13 cellular contexts compared by ENCODE assay signal in the genomic region with DNA sequence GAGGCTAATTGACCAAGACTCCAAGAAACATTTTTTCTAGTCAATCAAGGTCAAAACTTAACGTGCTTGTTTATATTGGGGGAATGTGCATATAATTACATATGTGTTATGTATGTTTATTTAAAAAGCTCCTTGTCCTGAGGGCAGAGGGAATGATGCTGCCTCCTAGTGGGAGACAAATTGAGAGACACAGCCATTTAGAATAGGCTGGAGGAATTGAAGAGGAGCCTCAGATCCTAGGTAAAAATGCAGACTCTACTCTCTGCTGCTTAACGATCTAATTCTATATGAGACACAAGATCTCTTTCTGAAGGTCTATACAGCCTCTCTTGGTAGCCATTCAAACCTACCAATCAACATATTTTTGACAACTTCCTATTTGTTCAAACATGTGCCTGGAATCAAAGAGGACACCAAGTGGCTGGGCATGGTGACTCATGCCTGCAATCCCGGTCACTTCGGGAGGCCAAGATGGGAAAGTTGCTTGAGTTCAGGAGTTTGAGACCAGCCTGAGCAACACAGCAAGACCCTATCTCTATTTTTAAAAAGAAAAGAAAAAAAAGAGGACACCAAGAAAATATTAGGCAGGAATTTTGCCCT.
A peak's percentile ranks its signal among the peaks of the same experiment; 100 is the strongest.
DNase-seq lines count a peak whose midpoint lies in the region; ATAC-seq, FAIRE-seq and TF ChIP-seq lines count a peak whose summit lies in the region.
"Had no signal": no experiment of that assay in that cellular context is flagged by ENCODE, and none has a peak within 500 bp of the region (broad histone marks: within the 10 kb centered on the region; RNA-seq: fewer than 3 reads in every experiment).

No MANE protein-coding gene starts in this region.

- H3K27ac ChIP-seq in fibroblast of lung (ENCODE audit: insufficient read depth, low read length) (no peak overlapping the region), gastrocnemius medialis (peak overlapping the region; percentile 64 to 83 (median 74))
- H3K27ac ChIP-seq: SK-N-MC had no signal

- no peak for TF ChIP-seq POLR2A in gastrocnemius medialis (IDR thresholded peaks at IDR 0.05)

- intact Hi-C loops in gastrocnemius medialis (cut with DNase I; ENCODE audit: low total_unique reads), result no loop called here

- H3K9ac ChIP-seq in fibroblast of lung (ENCODE audit: insufficient read depth, low read length), result no peak overlapping the region

- H3K27ac Mint-ChIP-seq in stimulated activated effector memory CD8-positive, alpha-beta T cell treated with anti-CD3 and anti-CD28 coated beads, Interleukin-12 subunit alpha, Interleukin-12 subunit beta, amount 100 ng/mL, for 72 hours, result no peak overlapping the region
- H3K27ac Mint-ChIP-seq: naive B cell had no signal

- TF ChIP-seq CTCF in GM12864 (IDR thresholded peaks at IDR 0.05; ENCODE audit: low read depth, low read length, missing control alignments) (peak; percentile 40), fibroblast of lung (conservative IDR thresholded peaks at IDR 0.05 in 1 of 2, IDR thresholded peaks at IDR 0.05 in 1 of 2; ENCODE audit: low read depth in 1 of 2, low read length in 2 of 2) (peak; percentile 24 to 40), gastrocnemius medialis (IDR thresholded peaks at IDR 0.05 in 4 of 5, conservative IDR thresholded peaks at IDR 0.05 in 1 of 5) (peak in 3 of 5 experiments; percentile 19 to 36 (median 27))

- H3K4me1 ChIP-seq in fibroblast of lung (ENCODE audit: control insufficient read depth, extremely low read depth, insufficient read depth, low read length), result no peaks in the 10 kb centered on the region
- H3K4me1 ChIP-seq in gastrocnemius medialis, result peaks cover 21 to 35% of the 10 kb centered on the region in 2 donors

- H3K4me3 ChIP-seq in GM12864 (ENCODE audit: low read depth, low read length), result no peak overlapping the region
- H3K4me3 ChIP-seq in fibroblast of lung (replicated peaks in 1 of 4; ENCODE audit: control extremely low read depth in 1 of 4, insufficient read depth in 1 of 4, low read depth in 3 of 4, low read length in 4 of 4), result no peak overlapping the region
- no peak overlapping the region for H3K4me3 ChIP-seq in gastrocnemius medialis
- H3K4me3 ChIP-seq: SK-N-MC had no signal

- no peaks in the 10 kb centered on the region for H3K9me3 ChIP-seq in fibroblast of lung (ENCODE audit: control insufficient read depth, insufficient read depth, low read depth, low read length)
- no peaks in the 10 kb centered on the region for H3K9me3 ChIP-seq in gastrocnemius medialis

- no peaks in the 10 kb centered on the region for H4K20me1 ChIP-seq in fibroblast of lung (ENCODE audit: control insufficient read depth, extremely low read depth, insufficient read depth, low read length)

- H3K79me2 ChIP-seq in fibroblast of lung (ENCODE audit: control insufficient read depth, insufficient read depth, low read length), result no peaks in the 10 kb centered on the region

- no peak overlapping the region for H2AFZ ChIP-seq in fibroblast of lung (ENCODE audit: low read length)

- H3K36me3 ChIP-seq in fibroblast of lung (ENCODE audit: control insufficient read depth, insufficient read depth, low read length) (no peaks in the 10 kb centered on the region), gastrocnemius medialis (no peaks in the 10 kb centered on the region)

- DNase-seq in GM12864 (ENCODE audit: low read depth) (no peak), NCI-H69 (lab: John Stamatoyannopoulos, UW) (peak; percentile 56), fibroblast of lung (ENCODE audit: low read depth in 2 of 2) (peak in 1 of 2 donors; percentile 32), gastrocnemius medialis (peak in 1 of 2 donors; percentile 36), NCI-H2196 treated with DMSO at 0.1 percent for 48 hours (lab: John Stamatoyannopoulos, UW; ENCODE audit: unreplicated experiment) (no peak), RCC 7860 (ENCODE audit: low spot score) (no peak)
- DNase-seq in stimulated activated effector memory CD8-positive, alpha-beta T cell treated with anti-CD3 and anti-CD28 coated beads, Interleukin-12 subunit alpha, Interleukin-12 subunit beta, amount 100 ng/mL, for 72 hours (ENCODE audit: low spot score in 2 of 2), result no peak
- DNase-seq: activated T-cell treated with anti-CD3 and anti-CD28 coated beads, Interleukin-2, amount 50 U/mL, for 4 hours; naive B cell had no signal

- in situ Hi-C loops in gastrocnemius medialis (cut with MboI; ENCODE audit: low sequenced_read_pairs in 4 of 4), result loop anchor here in 2 of 4 donors (10.0 kb wide), 1 partner anchor 53 kb away; no protein-coding TSS in a partner anchor

- no peaks in the 10 kb centered on the region for H3K27me3 ChIP-seq in fibroblast of lung (ENCODE audit: control insufficient read depth, insufficient read depth, low read length)
- no peaks in the 10 kb centered on the region for H3K27me3 ChIP-seq in gastrocnemius medialis

- no peaks in the 10 kb centered on the region for H3K36me3 Mint-ChIP-seq in stimulated activated effector memory CD8-positive, alpha-beta T cell treated with anti-CD3 and anti-CD28 coated beads, Interleukin-12 subunit alpha, Interleukin-12 subunit beta, amount 100 ng/mL, for 72 hours
- H3K36me3 Mint-ChIP-seq: naive B cell had no signal

- H3K4me3 Mint-ChIP-seq in stimulated activated effector memory CD8-positive, alpha-beta T cell treated with anti-CD3 and anti-CD28 coated beads, Interleukin-12 subunit alpha, Interleukin-12 subunit beta, amount 100 ng/mL, for 72 hours, result no peak overlapping the region
- H3K4me3 Mint-ChIP-seq: activated T-cell treated with anti-CD3 and anti-CD28 coated beads, Interleukin-2, amount 50 U/mL, for 4 hours; naive B cell had no signal

- no peaks in the 10 kb centered on the region for H3K9me3 Mint-ChIP-seq in stimulated activated effector memory CD8-positive, alpha-beta T cell treated with anti-CD3 and anti-CD28 coated beads, Interleukin-12 subunit alpha, Interleukin-12 subunit beta, amount 100 ng/mL, for 72 hours
- H3K9me3 Mint-ChIP-seq: activated T-cell treated with anti-CD3 and anti-CD28 coated beads, Interleukin-2, amount 50 U/mL, for 4 hours; naive B cell had no signal

- no peak for ATAC-seq in gastrocnemius medialis
- no peak for ATAC-seq in stimulated activated effector memory CD8-positive, alpha-beta T cell treated with anti-CD3 and anti-CD28 coated beads, Interleukin-12 subunit alpha, Interleukin-12 subunit beta, amount 100 ng/mL, for 72 hours
- ATAC-seq in HG02571 (IDR thresholded peaks at IDR 0.05; ENCODE audit: unreplicated experiment), result no peak
- ATAC-seq: activated T-cell treated with anti-CD3 and anti-CD28 coated beads, Interleukin-2, amount 50 U/mL, for 4 hours had no signal

- no peaks in the 10 kb centered on the region for H3K4me1 Mint-ChIP-seq in stimulated activated effector memory CD8-positive, alpha-beta T cell treated with anti-CD3 and anti-CD28 coated beads, Interleukin-12 subunit alpha, Interleukin-12 subunit beta, amount 100 ng/mL, for 72 hours
- H3K4me1 Mint-ChIP-seq: naive B cell had no signal

- no peak overlapping the region for H3K4me2 ChIP-seq in fibroblast of lung (ENCODE audit: extremely low read depth, insufficient read depth, low read length)

- no peak for FAIRE-seq in RCC 7860 (lab: Jason Lieb, UNC)
- FAIRE-seq: endothelial cell of umbilical vein, GM12891 had no signal
